ENCODE assay signal across 1 cellular context in the genomic region with DNA sequence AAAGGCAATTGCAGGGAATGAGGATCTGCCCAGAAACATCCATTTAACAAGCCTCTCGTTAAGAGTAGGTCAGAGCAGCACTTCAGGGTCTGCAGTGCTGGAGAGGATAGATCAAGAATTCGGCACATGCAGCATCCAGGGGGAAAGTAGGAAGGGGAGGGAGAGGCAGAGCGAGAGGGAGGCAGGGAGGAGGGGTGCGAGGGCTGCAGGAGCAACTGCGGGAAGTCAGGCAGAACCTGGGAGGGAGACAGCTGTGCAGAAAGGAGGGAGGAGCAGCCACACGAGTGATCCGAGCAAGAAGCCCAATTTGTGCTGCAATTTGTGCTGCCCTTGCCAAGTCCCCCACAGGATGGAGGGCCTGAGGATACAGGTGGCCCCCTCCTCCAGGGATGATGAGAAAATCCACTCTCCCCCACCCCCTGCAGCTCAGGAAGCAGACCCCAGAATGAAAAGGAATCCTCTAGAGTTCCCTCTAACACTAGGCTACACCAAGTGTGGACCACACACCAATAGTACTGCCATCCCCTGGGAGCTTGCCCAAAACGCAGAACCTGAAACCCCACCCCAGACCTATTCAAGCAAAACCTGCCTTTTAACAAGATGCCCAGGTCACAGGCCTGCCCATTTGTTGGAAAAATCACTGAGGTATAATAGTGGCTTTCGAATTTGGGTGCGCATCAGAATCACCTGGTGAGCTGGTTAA.
TF ChIP-seq lines count a peak whose summit lies in the region.

No MANE protein-coding gene starts in this region.

TF ChIP-seq in WTC11, 78 proteins besides CTCF, POLR2A, EP300 and RAD21:
- TF ChIP-seq, protein P1, sequence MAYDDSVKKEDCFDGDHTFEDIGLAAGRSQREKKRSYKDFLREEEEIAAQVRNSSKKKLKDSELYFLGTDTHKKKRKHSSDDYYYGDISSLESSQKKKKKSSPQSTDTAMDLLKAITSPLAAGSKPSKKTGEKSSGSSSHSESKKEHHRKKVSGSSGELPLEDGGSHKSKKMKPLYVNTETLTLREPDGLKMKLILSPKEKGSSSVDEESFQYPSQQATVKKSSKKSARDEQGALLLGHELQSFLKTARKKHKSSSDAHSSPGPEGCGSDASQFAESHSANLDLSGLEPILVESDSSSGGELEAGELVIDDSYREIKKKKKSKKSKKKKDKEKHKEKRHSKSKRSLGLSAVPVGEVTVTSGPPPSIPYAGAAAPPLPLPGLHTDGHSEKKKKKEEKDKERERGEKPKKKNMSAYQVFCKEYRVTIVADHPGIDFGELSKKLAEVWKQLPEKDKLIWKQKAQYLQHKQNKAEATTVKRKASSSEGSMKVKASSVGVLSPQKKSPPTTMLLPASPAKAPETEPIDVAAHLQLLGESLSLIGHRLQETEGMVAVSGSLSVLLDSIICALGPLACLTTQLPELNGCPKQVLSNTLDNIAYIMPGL (CRISPR knock-in tag; IDR thresholded peaks at IDR 0.05), result no peak
- TF ChIP-seq NFYB (CRISPR knock-in tag; conservative IDR thresholded peaks at IDR 0.05; ENCODE audit: low read depth), result no peak
- TF ChIP-seq ZNF219 (CRISPR knock-in tag; IDR thresholded peaks at IDR 0.05; ENCODE audit: borderline replicate concordance), result no peak
- TF ChIP-seq GTF2I (CRISPR knock-in tag; conservative IDR thresholded peaks at IDR 0.05), result no peak
- TF ChIP-seq, protein P2, sequence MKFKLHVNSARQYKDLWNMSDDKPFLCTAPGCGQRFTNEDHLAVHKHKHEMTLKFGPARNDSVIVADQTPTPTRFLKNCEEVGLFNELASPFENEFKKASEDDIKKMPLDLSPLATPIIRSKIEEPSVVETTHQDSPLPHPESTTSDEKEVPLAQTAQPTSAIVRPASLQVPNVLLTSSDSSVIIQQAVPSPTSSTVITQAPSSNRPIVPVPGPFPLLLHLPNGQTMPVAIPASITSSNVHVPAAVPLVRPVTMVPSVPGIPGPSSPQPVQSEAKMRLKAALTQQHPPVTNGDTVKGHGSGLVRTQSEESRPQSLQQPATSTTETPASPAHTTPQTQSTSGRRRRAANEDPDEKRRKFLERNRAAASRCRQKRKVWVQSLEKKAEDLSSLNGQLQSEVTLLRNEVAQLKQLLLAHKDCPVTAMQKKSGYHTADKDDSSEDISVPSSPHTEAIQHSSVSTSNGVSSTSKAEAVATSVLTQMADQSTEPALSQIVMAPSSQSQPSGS (CRISPR knock-in tag; IDR thresholded peaks at IDR 0.05; ENCODE audit: borderline replicate concordance, low read depth), result no peak
- TF ChIP-seq, protein P3, sequence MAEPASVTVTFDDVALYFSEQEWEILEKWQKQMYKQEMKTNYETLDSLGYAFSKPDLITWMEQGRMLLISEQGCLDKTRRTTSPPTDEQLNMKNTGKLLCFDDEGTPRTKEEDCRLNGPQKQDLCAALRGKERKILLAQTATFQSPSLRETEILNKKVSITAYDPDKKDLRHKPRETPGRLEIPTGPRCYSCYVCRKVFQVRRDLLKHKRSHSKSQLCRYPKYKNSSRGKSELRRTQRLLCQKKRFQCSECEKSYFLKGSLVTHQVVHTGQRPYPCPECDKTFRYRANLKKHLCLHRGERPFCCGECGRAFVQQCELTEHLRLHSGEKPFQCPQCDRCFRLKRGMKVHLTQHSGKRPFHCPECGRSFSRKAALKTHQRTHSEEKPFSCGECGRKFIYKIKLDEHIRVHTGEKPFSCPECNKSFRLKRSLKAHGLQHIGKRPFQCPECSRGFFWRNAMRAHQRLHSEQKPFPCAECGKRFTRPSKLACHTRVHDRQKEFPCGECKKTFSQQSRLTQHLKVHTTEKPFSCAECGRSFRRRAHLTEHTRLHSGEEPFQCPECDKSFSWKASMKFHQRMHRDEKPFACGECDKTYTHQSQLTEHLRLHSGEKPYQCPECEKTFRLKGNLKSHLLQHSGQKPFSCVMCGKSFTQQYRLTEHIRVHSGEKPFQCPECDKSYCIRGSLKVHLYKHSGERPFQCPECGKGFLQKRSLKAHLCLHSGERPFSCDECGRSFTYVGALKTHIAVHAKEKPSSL (CRISPR knock-in tag; conservative IDR thresholded peaks at IDR 0.05), result no peak
- TF ChIP-seq, protein P4, sequence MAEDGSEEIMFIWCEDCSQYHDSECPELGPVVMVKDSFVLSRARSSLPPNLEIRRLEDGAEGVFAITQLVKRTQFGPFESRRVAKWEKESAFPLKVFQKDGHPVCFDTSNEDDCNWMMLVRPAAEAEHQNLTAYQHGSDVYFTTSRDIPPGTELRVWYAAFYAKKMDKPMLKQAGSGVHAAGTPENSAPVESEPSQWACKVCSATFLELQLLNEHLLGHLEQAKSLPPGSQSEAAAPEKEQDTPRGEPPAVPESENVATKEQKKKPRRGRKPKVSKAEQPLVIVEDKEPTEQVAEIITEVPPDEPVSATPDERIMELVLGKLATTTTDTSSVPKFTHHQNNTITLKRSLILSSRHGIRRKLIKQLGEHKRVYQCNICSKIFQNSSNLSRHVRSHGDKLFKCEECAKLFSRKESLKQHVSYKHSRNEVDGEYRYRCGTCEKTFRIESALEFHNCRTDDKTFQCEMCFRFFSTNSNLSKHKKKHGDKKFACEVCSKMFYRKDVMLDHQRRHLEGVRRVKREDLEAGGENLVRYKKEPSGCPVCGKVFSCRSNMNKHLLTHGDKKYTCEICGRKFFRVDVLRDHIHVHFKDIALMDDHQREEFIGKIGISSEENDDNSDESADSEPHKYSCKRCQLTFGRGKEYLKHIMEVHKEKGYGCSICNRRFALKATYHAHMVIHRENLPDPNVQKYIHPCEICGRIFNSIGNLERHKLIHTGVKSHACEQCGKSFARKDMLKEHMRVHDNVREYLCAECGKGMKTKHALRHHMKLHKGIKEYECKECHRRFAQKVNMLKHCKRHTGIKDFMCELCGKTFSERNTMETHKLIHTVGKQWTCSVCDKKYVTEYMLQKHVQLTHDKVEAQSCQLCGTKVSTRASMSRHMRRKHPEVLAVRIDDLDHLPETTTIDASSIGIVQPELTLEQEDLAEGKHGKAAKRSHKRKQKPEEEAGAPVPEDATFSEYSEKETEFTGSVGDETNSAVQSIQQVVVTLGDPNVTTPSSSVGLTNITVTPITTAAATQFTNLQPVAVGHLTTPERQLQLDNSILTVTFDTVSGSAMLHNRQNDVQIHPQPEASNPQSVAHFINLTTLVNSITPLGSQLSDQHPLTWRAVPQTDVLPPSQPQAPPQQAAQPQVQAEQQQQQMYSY (CRISPR knock-in tag; IDR thresholded peaks at IDR 0.05), result no peak
- no peak for TF ChIP-seq KAT7 (CRISPR knock-in tag; IDR thresholded peaks at IDR 0.05; ENCODE audit: borderline replicate concordance)
- TF ChIP-seq ZNF121 (CRISPR knock-in tag; IDR thresholded peaks at IDR 0.05), result no peak
- TF ChIP-seq, protein P5, sequence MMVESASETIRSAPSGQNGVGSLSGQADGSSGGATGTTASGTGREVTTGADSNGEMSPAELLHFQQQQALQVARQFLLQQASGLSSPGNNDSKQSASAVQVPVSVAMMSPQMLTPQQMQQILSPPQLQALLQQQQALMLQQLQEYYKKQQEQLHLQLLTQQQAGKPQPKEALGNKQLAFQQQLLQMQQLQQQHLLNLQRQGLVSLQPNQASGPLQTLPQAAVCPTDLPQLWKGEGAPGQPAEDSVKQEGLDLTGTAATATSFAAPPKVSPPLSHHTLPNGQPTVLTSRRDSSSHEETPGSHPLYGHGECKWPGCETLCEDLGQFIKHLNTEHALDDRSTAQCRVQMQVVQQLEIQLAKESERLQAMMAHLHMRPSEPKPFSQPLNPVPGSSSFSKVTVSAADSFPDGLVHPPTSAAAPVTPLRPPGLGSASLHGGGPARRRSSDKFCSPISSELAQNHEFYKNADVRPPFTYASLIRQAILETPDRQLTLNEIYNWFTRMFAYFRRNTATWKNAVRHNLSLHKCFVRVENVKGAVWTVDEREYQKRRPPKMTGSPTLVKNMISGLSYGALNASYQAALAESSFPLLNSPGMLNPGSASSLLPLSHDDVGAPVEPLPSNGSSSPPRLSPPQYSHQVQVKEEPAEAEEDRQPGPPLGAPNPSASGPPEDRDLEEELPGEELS (CRISPR knock-in tag; IDR thresholded peaks at IDR 0.05), result no peak
- no peak for TF ChIP-seq FOXJ3 (CRISPR knock-in tag; IDR thresholded peaks at IDR 0.05; ENCODE audit: borderline replicate concordance)
- TF ChIP-seq, protein P6, sequence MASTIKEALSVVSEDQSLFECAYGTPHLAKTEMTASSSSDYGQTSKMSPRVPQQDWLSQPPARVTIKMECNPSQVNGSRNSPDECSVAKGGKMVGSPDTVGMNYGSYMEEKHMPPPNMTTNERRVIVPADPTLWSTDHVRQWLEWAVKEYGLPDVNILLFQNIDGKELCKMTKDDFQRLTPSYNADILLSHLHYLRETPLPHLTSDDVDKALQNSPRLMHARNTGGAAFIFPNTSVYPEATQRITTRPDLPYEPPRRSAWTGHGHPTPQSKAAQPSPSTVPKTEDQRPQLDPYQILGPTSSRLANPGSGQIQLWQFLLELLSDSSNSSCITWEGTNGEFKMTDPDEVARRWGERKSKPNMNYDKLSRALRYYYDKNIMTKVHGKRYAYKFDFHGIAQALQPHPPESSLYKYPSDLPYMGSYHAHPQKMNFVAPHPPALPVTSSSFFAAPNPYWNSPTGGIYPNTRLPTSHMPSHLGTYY (CRISPR knock-in tag; IDR thresholded peaks at IDR 0.05), result no peak
- no peak for TF ChIP-seq FOXP1 (CRISPR knock-in tag; IDR thresholded peaks at IDR 0.05; ENCODE audit: borderline replicate concordance)
- TF ChIP-seq, protein P7, sequence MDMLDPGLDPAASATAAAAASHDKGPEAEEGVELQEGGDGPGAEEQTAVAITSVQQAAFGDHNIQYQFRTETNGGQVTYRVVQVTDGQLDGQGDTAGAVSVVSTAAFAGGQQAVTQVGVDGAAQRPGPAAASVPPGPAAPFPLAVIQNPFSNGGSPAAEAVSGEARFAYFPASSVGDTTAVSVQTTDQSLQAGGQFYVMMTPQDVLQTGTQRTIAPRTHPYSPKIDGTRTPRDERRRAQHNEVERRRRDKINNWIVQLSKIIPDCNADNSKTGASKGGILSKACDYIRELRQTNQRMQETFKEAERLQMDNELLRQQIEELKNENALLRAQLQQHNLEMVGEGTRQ (CRISPR knock-in tag; IDR thresholded peaks at IDR 0.05), result no peak
- TF ChIP-seq ZNF263 (CRISPR knock-in tag; IDR thresholded peaks at IDR 0.05; ENCODE audit: low read depth), result no peak
- no peak for TF ChIP-seq GABPB1 (CRISPR knock-in tag; IDR thresholded peaks at IDR 0.05)
